In genomic region chr19:54095859-54096641, GRCh38 we compare ENCODE assay signal across 8 cellular contexts. TPM values are rescaled to one million over a fixed set of nuclear protein-coding genes. Genes with fewer than 3 reads are reported as not detected.
DNase-seq lines count a peak whose midpoint lies in the region; ATAC-seq, FAIRE-seq and TF ChIP-seq lines count a peak whose summit lies in the region.
"Not testable (repeated sequence)": the region's sequence is repeated elsewhere in the genome, so short reads cannot be mapped to it uniquely, and the experiment has no call there.

No MANE protein-coding gene starts in this region.

- H2AFZ ChIP-seq in HepG2 (ENCODE audit: low read length), result peak overlapping the region; percentile 69

- H3K9me3 ChIP-seq in WERI-Rb-1 (ENCODE audit: severe bottlenecking); esophagus squamous epithelium; HepG2 (ENCODE audit: low read length); vagina: not testable (repeated sequence)

- H3K27me3 ChIP-seq in WERI-Rb-1 (ENCODE audit: insufficient read depth, low read depth, severe bottlenecking) (peaks cover 49% of the 10 kb centered on the region), esophagus squamous epithelium (peaks cover 0 to 14% (median 2%) of the 10 kb centered on the region in 4 donors), HepG2 (ENCODE audit: control insufficient read depth in 1 of 2, insufficient read depth in 2 of 2, low read length in 2 of 2) (peaks cover 0 to 16% of the 10 kb centered on the region in 2 experiments; a peak in 1 of 5 replicates)
- H3K27me3 ChIP-seq in vagina, result not testable (repeated sequence)

- H3K9ac ChIP-seq in HepG2 (ENCODE audit: insufficient read depth, low read depth, low read length), result not testable (repeated sequence)

- not testable (repeated sequence) for TF ChIP-seq RAD21 in HepG2 (CRISPR knock-in tag; IDR thresholded peaks at IDR 0.05)

- not testable (repeated sequence) for H3K4me1 Mint-ChIP-seq in activated naive CD8-positive, alpha-beta T cell treated with anti-CD3 and anti-CD28 coated beads for 36 hours

- BruUV-seq in HepG2 (replicated peaks; lab: Mats Ljungman, UMichigan), result not testable (repeated sequence)

- WGBS in esophagus squamous epithelium, 2 donors, result 1 to 2% methylated on average over 14 to 19 of the region's 46 CpGs
- 3% methylated on average over 10 of the region's 46 CpGs for WGBS in HepG2 (ENCODE audit: low lambda C conversion rate)

- peaks cover 51% of the 10 kb centered on the region for H3K27me3 Mint-ChIP-seq in activated naive CD8-positive, alpha-beta T cell treated with anti-CD3 and anti-CD28 coated beads for 36 hours

- FAIRE-seq in HepG2 (lab: Jason Lieb, UNC), result not testable (repeated sequence)

- H3K4me1 ChIP-seq in esophagus squamous epithelium, result peaks cover 8 to 24% (median 9%) of the 10 kb centered on the region in 3 donors
- H3K4me1 ChIP-seq in HepG2 (ENCODE audit: insufficient read depth, low read length), result peaks cover 18% of the 10 kb centered on the region
- peaks cover 13% of the 10 kb centered on the region for H3K4me1 ChIP-seq in vagina

- H3K4me3 Mint-ChIP-seq in activated naive CD8-positive, alpha-beta T cell treated with anti-CD3 and anti-CD28 coated beads for 36 hours, result peak overlapping the region; percentile 55

- in situ Hi-C loops in HepG2 (cut with HindIII; ENCODE audit: extremely low pct_ligation_motif_present, low pct_unique_long_range_greater_than_20kb), result not testable (repeated sequence)

- not testable (repeated sequence) for H3K36me3 Mint-ChIP-seq in activated naive CD8-positive, alpha-beta T cell treated with anti-CD3 and anti-CD28 coated beads for 36 hours

- not testable (repeated sequence) for TF ChIP-seq EP300 in HepG2 (IDR thresholded peaks at IDR 0.05; ENCODE audit: low read depth in 2 of 2, low read length in 2 of 2); HepG2 (CRISPR knock-in tag; IDR thresholded peaks at IDR 0.05; ENCODE audit: borderline replicate concordance)

- peak overlapping the region; percentile 90 for H3K4me2 ChIP-seq in HepG2 (ENCODE audit: low read depth, low read length)

- not testable (repeated sequence) for H3K27ac Mint-ChIP-seq in activated naive CD8-positive, alpha-beta T cell treated with anti-CD3 and anti-CD28 coated beads for 36 hours

- H4K20me1 ChIP-seq in HepG2 (ENCODE audit: insufficient read depth, low read length), result not testable (repeated sequence)

- DNase-seq in GM04504 (ENCODE audit: low read depth) (peak; percentile 9), NCI-H1930 (lab: John Stamatoyannopoulos, UW) (peak; percentile 21 to 44), WERI-Rb-1 (peak; percentile 34)
- peak; percentile 65 for DNase-seq in activated naive CD8-positive, alpha-beta T cell treated with anti-CD3 and anti-CD28 coated beads for 36 hours
- DNase-seq in esophagus squamous epithelium (lab: John Stamatoyannopoulos, UW); HepG2 (ENCODE audit: low spot score); sciatic nerve (ENCODE audit: low spot score); vagina (ENCODE audit: extremely low spot score in 2 of 2): not testable (repeated sequence)

- not testable (repeated sequence) for H3K79me2 ChIP-seq in HepG2 (ENCODE audit: insufficient read depth, low read length)

- intact Hi-C loops in esophagus squamous epithelium (cut with DNase I); HepG2 (cut with micrococcal nuclease; ENCODE audit: unreplicated experiment); sciatic nerve (cut with DNase I); vagina (cut with DNase I): not testable (repeated sequence)

- TF ChIP-seq POLR2A in esophagus squamous epithelium (IDR thresholded peaks at IDR 0.05); HepG2 (IDR thresholded peaks at IDR 0.05; ENCODE audit: insufficient read depth in 1 of 2, low read depth in 2 of 2, low read length in 2 of 2); vagina (IDR thresholded peaks at IDR 0.05): not testable (repeated sequence)

- not testable (repeated sequence) for TF ChIP-seq CTCF in WERI-Rb-1 (IDR thresholded peaks at IDR 0.05; ENCODE audit: low read depth, low read length); esophagus squamous epithelium (IDR thresholded peaks at IDR 0.05); vagina (IDR thresholded peaks at IDR 0.05)
- peak; percentile 41; the same call in 1 of the 2 replicates for TF ChIP-seq CTCF in HepG2 (CRISPR knock-in tag; IDR thresholded peaks at IDR 0.05)

- POLR2A ChIA-PET in HepG2 (lab: Yijun Ruan, JAX), result interaction anchor here (1.4 to 2.5 kb wide), 2 partner anchors 19 to 41 kb away, joined by 5 to 9 read pairs; partner anchors contain the start of genes CNOT3, PRPF31 and TFPT

- peak overlapping the region; percentile 12; the same call in 1 of the 2 replicates for H3K4me3 ChIP-seq in WERI-Rb-1 (ENCODE audit: low read depth, low read length)
- H3K4me3 ChIP-seq in esophagus squamous epithelium, result peak overlapping the region; percentile 17 to 66 (median 42)
- peak overlapping the region; percentile 31 to 66 (median 62); a peak in 5 of 6 replicates for H3K4me3 ChIP-seq in HepG2 (replicated peaks in 1 of 3; ENCODE audit: insufficient read depth in 1 of 3, low read depth in 2 of 3, low read length in 3 of 3)
- peak overlapping the region; percentile 38 to 44 for H3K4me3 ChIP-seq in vagina

- ATAC-seq in HepG2, result peak; percentile 89
- peak; percentile 70 for ATAC-seq in sciatic nerve

- CTCF ChIA-PET in HepG2 (lab: Yijun Ruan, JAX; ENCODE audit: low intra/inter-chr PET ratio, low total read pairs), result not testable (repeated sequence)

- not testable (repeated sequence) for H3K36me3 ChIP-seq in WERI-Rb-1; esophagus squamous epithelium; HepG2 (replicated peaks in 1 of 2; ENCODE audit: control insufficient read depth in 1 of 2, insufficient read depth in 2 of 2, low read length in 2 of 2); vagina

- H3K27ac ChIP-seq in WERI-Rb-1; HepG2 (ENCODE audit: extremely low read length, insufficient read depth, low read length): not testable (repeated sequence)
- peak overlapping the region in 3 of 4 donors; percentile 38 to 78 (median 49) for H3K27ac ChIP-seq in esophagus squamous epithelium
- peak overlapping the region; percentile 72 for H3K27ac ChIP-seq in vagina

- H3K9me3 Mint-ChIP-seq in activated naive CD8-positive, alpha-beta T cell treated with anti-CD3 and anti-CD28 coated beads for 36 hours, result not testable (repeated sequence)

RNA-seq across cellular contexts. Expression of gene OSCAR, which starts 4.6 kb away (rescaled TPM):
- under 1 TPM; 0.37 to 0.38 TPM for total RNA-seq in activated naive CD8-positive, alpha-beta T cell treated with anti-CD3 and anti-CD28 coated beads for 36 hours
- total RNA-seq in esophagus squamous epithelium (1 to 10 TPM in 2 of 4 donors, under 1 TPM in 1, not detected in 1; 0.70 to 1.6 (median 1.3) TPM), HepG2 (2016; rRNA removed; fragmentation: Illumina TruSeq; extraction: Trizol) (not detected in 2 replicates), sciatic nerve (4.0 TPM), vagina (1.2 TPM)
- total RNA-seq in HepG2 (2016; cell fraction: cytosol; rRNA removed; fragmentation: Illumina TruSeq; extraction: Trizol; ENCODE audit: low read depth), result not detected in 2 replicates
- 0.09 and 0.15 TPM in 2 replicates for total RNA-seq in HepG2 (2016; cell fraction: insoluble cytoplasmic fraction; rRNA removed; fragmentation: Illumina TruSeq; extraction: Trizol)
- 0.15 TPM in 1 of 2 replicates, not detected in the other for total RNA-seq in HepG2 (2016; cell fraction: membrane; rRNA removed; fragmentation: Illumina TruSeq; extraction: Trizol)
- total RNA-seq in HepG2 (2016; cell fraction: nucleus; rRNA removed; fragmentation: Illumina TruSeq; extraction: Trizol), result 0.47 TPM in 1 of 2 replicates, not detected in the other
- polyA plus RNA-seq in HepG2 (2011; rRNA removed), result 1.9 and 2.8 TPM in 2 replicates
- polyA plus RNA-seq in HepG2 (2011; cell fraction: cytosol; rRNA removed), result 2.0 and 2.6 TPM in 2 replicates
- polyA plus RNA-seq in HepG2 (2011; cell fraction: nucleus; rRNA removed), result 8.3 and 8.6 TPM in 2 replicates
- 2.1 and 4.7 TPM in 2 replicates for polyA plus RNA-seq in HepG2 (2012)
- 0.10 TPM in 1 of 2 replicates, not detected in the other for polyA plus RNA-seq in HepG2 (2016; cell fraction: cytosol; fragmentation: Illumina TruSeq; extraction: Trizol; ENCODE audit: low read depth)
- not detected in 2 replicates for polyA plus RNA-seq in HepG2 (2016; cell fraction: insoluble cytoplasmic fraction; fragmentation: Illumina TruSeq; extraction: Trizol; ENCODE audit: low read depth)
- not detected in 2 replicates for polyA plus RNA-seq in HepG2 (2016; cell fraction: membrane; fragmentation: Illumina TruSeq; extraction: Trizol; ENCODE audit: low read depth)
- 0.71 and 0.96 TPM in 2 replicates for polyA plus RNA-seq in HepG2 (2016; cell fraction: nucleus; fragmentation: Illumina TruSeq; extraction: Trizol; ENCODE audit: insufficient read depth, low read depth)
- polyA minus RNA-seq in HepG2 (2011; rRNA and poly(A)+ RNA removed; ENCODE audit: low replicate concordance), result 1.1 TPM in 1 of 2 replicates, not detected in the other
- polyA minus RNA-seq in HepG2 (2011; cell fraction: cytosol; rRNA and poly(A)+ RNA removed), result 0.35 and 1.8 TPM in 2 replicates
- 0.13 and 0.75 TPM in 2 replicates for polyA minus RNA-seq in HepG2 (2011; cell fraction: nucleus; rRNA and poly(A)+ RNA removed)

RNA-seq across cellular contexts. Expression of gene NDUFA3, which starts 6.6 kb away (rescaled TPM):
- 10 to 100 TPM; 93.6 to 97.9 TPM for total RNA-seq in activated naive CD8-positive, alpha-beta T cell treated with anti-CD3 and anti-CD28 coated beads for 36 hours
- 10 to 100 TPM; 20.9 to 29.5 (median 25.4) TPM for total RNA-seq in esophagus squamous epithelium
- total RNA-seq in HepG2 (2016; rRNA removed; fragmentation: Illumina TruSeq; extraction: Trizol), result 70.9 and 75.4 TPM in 2 replicates
- 28.0 and 34.7 TPM in 2 replicates for total RNA-seq in HepG2 (2016; cell fraction: cytosol; rRNA removed; fragmentation: Illumina TruSeq; extraction: Trizol; ENCODE audit: low read depth)
- total RNA-seq in HepG2 (2016; cell fraction: insoluble cytoplasmic fraction; rRNA removed; fragmentation: Illumina TruSeq; extraction: Trizol), result 76.1 and 76.5 TPM in 2 replicates
- total RNA-seq in HepG2 (2016; cell fraction: membrane; rRNA removed; fragmentation: Illumina TruSeq; extraction: Trizol), result 32.4 and 38.6 TPM in 2 replicates
- 32.8 and 36.1 TPM in 2 replicates for total RNA-seq in HepG2 (2016; cell fraction: nucleus; rRNA removed; fragmentation: Illumina TruSeq; extraction: Trizol)
- polyA plus RNA-seq in HepG2 (2011; rRNA removed), result 31.6 and 33.7 TPM in 2 replicates
- 16.0 and 27.3 TPM in 2 replicates for polyA plus RNA-seq in HepG2 (2011; cell fraction: cytosol; rRNA removed)
- 21.7 and 22.3 TPM in 2 replicates for polyA plus RNA-seq in HepG2 (2011; cell fraction: nucleus; rRNA removed)
- 56.1 and 94.7 TPM in 2 replicates for polyA plus RNA-seq in HepG2 (2012)
- 47.0 and 57.3 TPM in 2 replicates for polyA plus RNA-seq in HepG2 (2016; cell fraction: cytosol; fragmentation: Illumina TruSeq; extraction: Trizol; ENCODE audit: low read depth)
- 111 and 122 TPM in 2 replicates for polyA plus RNA-seq in HepG2 (2016; cell fraction: insoluble cytoplasmic fraction; fragmentation: Illumina TruSeq; extraction: Trizol; ENCODE audit: low read depth)
- 67.6 and 69.0 TPM in 2 replicates for polyA plus RNA-seq in HepG2 (2016; cell fraction: membrane; fragmentation: Illumina TruSeq; extraction: Trizol; ENCODE audit: low read depth)
- 103 and 106 TPM in 2 replicates for polyA plus RNA-seq in HepG2 (2016; cell fraction: nucleus; fragmentation: Illumina TruSeq; extraction: Trizol; ENCODE audit: insufficient read depth, low read depth)
- 110 and 140 TPM in 2 replicates for polyA minus RNA-seq in HepG2 (2011; rRNA and poly(A)+ RNA removed; ENCODE audit: low replicate concordance)
- 56.2 and 82.0 TPM in 2 replicates for polyA minus RNA-seq in HepG2 (2011; cell fraction: cytosol; rRNA and poly(A)+ RNA removed)
- 11.6 and 16.7 TPM in 2 replicates for polyA minus RNA-seq in HepG2 (2011; cell fraction: nucleus; rRNA and poly(A)+ RNA removed)
- total RNA-seq in sciatic nerve, result 80.5 TPM
- 79.3 TPM for total RNA-seq in vagina

RNA-seq across cellular contexts. Expression of gene TARM1, which starts 14.9 kb away (rescaled TPM):
- total RNA-seq in activated naive CD8-positive, alpha-beta T cell treated with anti-CD3 and anti-CD28 coated beads for 36 hours, result not detected
- total RNA-seq in esophagus squamous epithelium (not detected), HepG2 (2016; rRNA removed; fragmentation: Illumina TruSeq; extraction: Trizol) (not detected in 2 replicates), sciatic nerve (not detected), vagina (not detected)
- not detected in 2 replicates for total RNA-seq in HepG2 (2016; cell fraction: cytosol; rRNA removed; fragmentation: Illumina TruSeq; extraction: Trizol; ENCODE audit: low read depth)
- not detected in 2 replicates for total RNA-seq in HepG2 (2016; cell fraction: insoluble cytoplasmic fraction; rRNA removed; fragmentation: Illumina TruSeq; extraction: Trizol)
- total RNA-seq in HepG2 (2016; cell fraction: membrane; rRNA removed; fragmentation: Illumina TruSeq; extraction: Trizol), result not detected in 2 replicates
- not detected in 2 replicates for total RNA-seq in HepG2 (2016; cell fraction: nucleus; rRNA removed; fragmentation: Illumina TruSeq; extraction: Trizol)
- not detected in 2 replicates for polyA plus RNA-seq in HepG2 (2011; rRNA removed)
- not detected in 2 replicates for polyA plus RNA-seq in HepG2 (2011; cell fraction: cytosol; rRNA removed)
- polyA plus RNA-seq in HepG2 (2011; cell fraction: nucleus; rRNA removed), result not detected in 2 replicates
- polyA plus RNA-seq in HepG2 (2012), result not detected in 2 replicates
- not detected in 2 replicates for polyA plus RNA-seq in HepG2 (2016; cell fraction: cytosol; fragmentation: Illumina TruSeq; extraction: Trizol; ENCODE audit: low read depth)
- polyA plus RNA-seq in HepG2 (2016; cell fraction: insoluble cytoplasmic fraction; fragmentation: Illumina TruSeq; extraction: Trizol; ENCODE audit: low read depth), result not detected in 2 replicates
- not detected in 2 replicates for polyA plus RNA-seq in HepG2 (2016; cell fraction: membrane; fragmentation: Illumina TruSeq; extraction: Trizol; ENCODE audit: low read depth)
- polyA plus RNA-seq in HepG2 (2016; cell fraction: nucleus; fragmentation: Illumina TruSeq; extraction: Trizol; ENCODE audit: insufficient read depth, low read depth), result not detected in 2 replicates
- polyA minus RNA-seq in HepG2 (2011; rRNA and poly(A)+ RNA removed; ENCODE audit: low replicate concordance), result not detected in 2 replicates
- polyA minus RNA-seq in HepG2 (2011; cell fraction: cytosol; rRNA and poly(A)+ RNA removed), result not detected in 2 replicates
- not detected in 2 replicates for polyA minus RNA-seq in HepG2 (2011; cell fraction: nucleus; rRNA and poly(A)+ RNA removed)

RNA-seq across cellular contexts. Expression of gene TFPT, which starts 19.4 kb away (rescaled TPM):
- total RNA-seq in activated naive CD8-positive, alpha-beta T cell treated with anti-CD3 and anti-CD28 coated beads for 36 hours, result 10 to 100 TPM; 33.3 to 38.5 TPM
- total RNA-seq in esophagus squamous epithelium (1 to 10 TPM; 6.1 to 9.0 (median 7.4) TPM), HepG2 (2016; rRNA removed; fragmentation: Illumina TruSeq; extraction: Trizol) (10.7 and 13.5 TPM in 2 replicates), sciatic nerve (16.0 TPM), vagina (13.0 TPM)
- 2.1 and 3.1 TPM in 2 replicates for total RNA-seq in HepG2 (2016; cell fraction: cytosol; rRNA removed; fragmentation: Illumina TruSeq; extraction: Trizol; ENCODE audit: low read depth)
- total RNA-seq in HepG2 (2016; cell fraction: insoluble cytoplasmic fraction; rRNA removed; fragmentation: Illumina TruSeq; extraction: Trizol), result 11.6 and 13.6 TPM in 2 replicates
- 3.8 and 5.2 TPM in 2 replicates for total RNA-seq in HepG2 (2016; cell fraction: membrane; rRNA removed; fragmentation: Illumina TruSeq; extraction: Trizol)
- 3.8 and 4.7 TPM in 2 replicates for total RNA-seq in HepG2 (2016; cell fraction: nucleus; rRNA removed; fragmentation: Illumina TruSeq; extraction: Trizol)
- polyA plus RNA-seq in HepG2 (2011; rRNA removed), result 8.4 and 8.6 TPM in 2 replicates
- 9.4 and 11.7 TPM in 2 replicates for polyA plus RNA-seq in HepG2 (2011; cell fraction: cytosol; rRNA removed)
- 5.1 and 6.7 TPM in 2 replicates for polyA plus RNA-seq in HepG2 (2011; cell fraction: nucleus; rRNA removed)
- polyA plus RNA-seq in HepG2 (2012), result 7.3 and 8.0 TPM in 2 replicates
- 3.5 and 3.7 TPM in 2 replicates for polyA plus RNA-seq in HepG2 (2016; cell fraction: cytosol; fragmentation: Illumina TruSeq; extraction: Trizol; ENCODE audit: low read depth)
- polyA plus RNA-seq in HepG2 (2016; cell fraction: insoluble cytoplasmic fraction; fragmentation: Illumina TruSeq; extraction: Trizol; ENCODE audit: low read depth), result 15.5 and 17.3 TPM in 2 replicates
- 4.2 and 4.3 TPM in 2 replicates for polyA plus RNA-seq in HepG2 (2016; cell fraction: membrane; fragmentation: Illumina TruSeq; extraction: Trizol; ENCODE audit: low read depth)
- 11.7 and 12.0 TPM in 2 replicates for polyA plus RNA-seq in HepG2 (2016; cell fraction: nucleus; fragmentation: Illumina TruSeq; extraction: Trizol; ENCODE audit: insufficient read depth, low read depth)
- polyA minus RNA-seq in HepG2 (2011; rRNA and poly(A)+ RNA removed; ENCODE audit: low replicate concordance), result 3.3 and 3.6 TPM in 2 replicates
- 2.1 and 3.3 TPM in 2 replicates for polyA minus RNA-seq in HepG2 (2011; cell fraction: cytosol; rRNA and poly(A)+ RNA removed)
- polyA minus RNA-seq in HepG2 (2011; cell fraction: nucleus; rRNA and poly(A)+ RNA removed), result 2.2 and 2.3 TPM in 2 replicates

RNA-seq across cellular contexts. Expression of gene PRPF31, which starts 19.5 kb away (rescaled TPM):
- total RNA-seq in activated naive CD8-positive, alpha-beta T cell treated with anti-CD3 and anti-CD28 coated beads for 36 hours, result 100 to 1,000 TPM; 120 to 124 TPM
- total RNA-seq in esophagus squamous epithelium (10 to 100 TPM; 41.8 to 49.2 (median 43.2) TPM), HepG2 (2016; rRNA removed; fragmentation: Illumina TruSeq; extraction: Trizol) (63.8 and 68.9 TPM in 2 replicates), sciatic nerve (47.2 TPM), vagina (44.4 TPM)
- 9.6 and 11.5 TPM in 2 replicates for total RNA-seq in HepG2 (2016; cell fraction: cytosol; rRNA removed; fragmentation: Illumina TruSeq; extraction: Trizol; ENCODE audit: low read depth)
- total RNA-seq in HepG2 (2016; cell fraction: insoluble cytoplasmic fraction; rRNA removed; fragmentation: Illumina TruSeq; extraction: Trizol), result 62.0 and 64.7 TPM in 2 replicates
- total RNA-seq in HepG2 (2016; cell fraction: membrane; rRNA removed; fragmentation: Illumina TruSeq; extraction: Trizol), result 23.1 and 26.5 TPM in 2 replicates
- total RNA-seq in HepG2 (2016; cell fraction: nucleus; rRNA removed; fragmentation: Illumina TruSeq; extraction: Trizol), result 30.4 and 33.1 TPM in 2 replicates
- 23.8 and 29.5 TPM in 2 replicates for polyA plus RNA-seq in HepG2 (2011; rRNA removed)
- 25.5 and 31.8 TPM in 2 replicates for polyA plus RNA-seq in HepG2 (2011; cell fraction: cytosol; rRNA removed)
- polyA plus RNA-seq in HepG2 (2011; cell fraction: nucleus; rRNA removed), result 65.6 and 76.0 TPM in 2 replicates
- 31.9 and 33.4 TPM in 2 replicates for polyA plus RNA-seq in HepG2 (2012)
- polyA plus RNA-seq in HepG2 (2016; cell fraction: cytosol; fragmentation: Illumina TruSeq; extraction: Trizol; ENCODE audit: low read depth), result 8.8 and 9.7 TPM in 2 replicates
- 66.2 and 72.8 TPM in 2 replicates for polyA plus RNA-seq in HepG2 (2016; cell fraction: insoluble cytoplasmic fraction; fragmentation: Illumina TruSeq; extraction: Trizol; ENCODE audit: low read depth)
- 15.4 and 16.9 TPM in 2 replicates for polyA plus RNA-seq in HepG2 (2016; cell fraction: membrane; fragmentation: Illumina TruSeq; extraction: Trizol; ENCODE audit: low read depth)
- polyA plus RNA-seq in HepG2 (2016; cell fraction: nucleus; fragmentation: Illumina TruSeq; extraction: Trizol; ENCODE audit: insufficient read depth, low read depth), result 56.8 and 57.4 TPM in 2 replicates
- 21.6 and 22.6 TPM in 2 replicates for polyA minus RNA-seq in HepG2 (2011; rRNA and poly(A)+ RNA removed; ENCODE audit: low replicate concordance)
- 10.0 and 12.8 TPM in 2 replicates for polyA minus RNA-seq in HepG2 (2011; cell fraction: cytosol; rRNA and poly(A)+ RNA removed)
- polyA minus RNA-seq in HepG2 (2011; cell fraction: nucleus; rRNA and poly(A)+ RNA removed), result 14.3 and 15.6 TPM in 2 replicates

Comparison
In these comparisons a context has a peak if more than half of its experiments do, and no peak if none do; other contexts are left out.
1. H3K4me3 ChIP-seq: peak in every context shown above with its lines; median percentile 62 in HepG2; 42 in esophagus squamous epithelium; 41 in vagina; 12 in WERI-Rb-1.